Comparison of ENCODE assay signal across 1 cellular context in genomic region chr16:30939571-30939970, GRCh38. TPM values are rescaled to one million over a fixed set of nuclear protein-coding genes. Genes with fewer than 3 reads are reported as not detected.
"Had no signal": no experiment of that assay in that cellular context is flagged by ENCODE, and none has a peak within 500 bp of the region (broad histone marks: within the 10 kb centered on the region; RNA-seq: fewer than 3 reads in every experiment).

No MANE protein-coding gene starts in this region.

RNA-seq across cellular contexts. Expression of gene CTF1, which starts 43.2 kb away (rescaled TPM):
- polyA plus RNA-seq: IgD-negative memory B cell had no signal

RNA-seq across cellular contexts. Expression of gene HSD3B7, which starts 45.4 kb away (rescaled TPM):
- polyA plus RNA-seq: IgD-negative memory B cell had no signal
